Comparison of ENCODE assay signal across 1 cellular context in genomic region chr19:40445637-40445944, GRCh38.
TF ChIP-seq lines count a peak whose summit lies in the region.

No MANE protein-coding gene starts in this region.

TF ChIP-seq in HEK293T, 16 proteins besides CTCF, POLR2A, EP300 and RAD21 (continued from another document):
- TF ChIP-seq PKNOX1 (IDR thresholded peaks at IDR 0.05): no peak
